8 cellular contexts compared by ENCODE assay signal in genomic region chr9:107637421-107638420, GRCh38.
DNase-seq lines count a peak whose midpoint lies in the region; ATAC-seq, FAIRE-seq and TF ChIP-seq lines count a peak whose summit lies in the region.

No MANE protein-coding gene starts in this region.

- H3K9me3 ChIP-seq in aorta (ENCODE audit: control insufficient read depth, low read length): no peaks in the 10 kb centered on the region

- H3K27ac ChIP-seq in aorta (ENCODE audit: low read depth in 1 of 2, low read length in 2 of 2): peak overlapping the region; percentile 95 to 98

- TF ChIP-seq CTCF in natural killer cell (IDR thresholded peaks at IDR 0.05): no peak

- H3K36me3 Mint-ChIP-seq in activated T-helper 2 cell treated with anti-CD3 and anti-CD28 coated beads, Interferon-gamma antibody, Interleukin-2, Interleukin-4, amounts not matched to agents 10 μg/mL and 5 μg/mL and 100 μg/mL, durations not matched to agents 14 hours and 24 hours and 36 hours (ENCODE audit: low read depth): no peaks in the 10 kb centered on the region
- no peaks in the 10 kb centered on the region for H3K36me3 Mint-ChIP-seq in natural killer cell

- no peaks in the 10 kb centered on the region for H3K36me3 ChIP-seq in aorta (ENCODE audit: control insufficient read depth in 1 of 2, insufficient read depth in 2 of 2, low read length in 1 of 2)

- FAIRE-seq in HTR-8/SVneo (lab: Jason Lieb, UNC) (no peak), GM12891 (lab: Jason Lieb, UNC) (no peak)

- no peaks in the 10 kb centered on the region for H3K4me1 ChIP-seq in aorta (ENCODE audit: control insufficient read depth in 1 of 2, insufficient read depth in 2 of 2, low read length in 2 of 2)

- ATAC-seq in natural killer cell: peak in 1 of 3 donors; percentile 38
- ATAC-seq in aorta (ENCODE audit: low FRiP score): peak; percentile 95
- ATAC-seq in HG03135 (IDR thresholded peaks at IDR 0.05; ENCODE audit: unreplicated experiment): no peak

- H3K9me3 Mint-ChIP-seq in activated T-helper 2 cell treated with anti-CD3 and anti-CD28 coated beads, Interferon-gamma antibody, Interleukin-2, Interleukin-4, amounts not matched to agents 10 μg/mL and 5 μg/mL and 100 μg/mL, durations not matched to agents 14 hours and 24 hours and 36 hours: no peaks in the 10 kb centered on the region
- no peaks in the 10 kb centered on the region for H3K9me3 Mint-ChIP-seq in natural killer cell

- H3K27ac Mint-ChIP-seq in activated T-helper 2 cell treated with anti-CD3 and anti-CD28 coated beads, Interferon-gamma antibody, Interleukin-2, Interleukin-4, amounts not matched to agents 10 μg/mL and 5 μg/mL and 100 μg/mL, durations not matched to agents 14 hours and 24 hours and 36 hours: no peak overlapping the region
- no peak overlapping the region for H3K27ac Mint-ChIP-seq in natural killer cell

- peak overlapping the region; percentile 59 for H3K4me3 Mint-ChIP-seq in activated T-helper 2 cell treated with anti-CD3 and anti-CD28 coated beads, Interferon-gamma antibody, Interleukin-2, Interleukin-4, amounts not matched to agents 10 μg/mL and 5 μg/mL and 100 μg/mL, durations not matched to agents 14 hours and 24 hours and 36 hours (ENCODE audit: low read depth)
- peak overlapping the region; percentile 70 for H3K4me3 Mint-ChIP-seq in natural killer cell

- H3K27me3 ChIP-seq in aorta (ENCODE audit: control insufficient read depth in 1 of 2, insufficient read depth in 2 of 2, low read length in 1 of 2): no peaks in the 10 kb centered on the region

- intact Hi-C loops in activated T-helper 2 cell treated with anti-CD3 and anti-CD28 coated beads, Interferon-gamma antibody, Interleukin-2, Interleukin-4, amounts not matched to agents 10 μg/mL and 5 μg/mL and 100 μg/mL, durations not matched to agents 14 hours and 24 hours and 36 hours (cut with micrococcal nuclease): no loop called here
- intact Hi-C loops in natural killer cell (cut with micrococcal nuclease) (no loop called here), aorta (cut with DNase I) (loop anchor here (1.0 to 10.0 kb wide), 7 partner anchors 90 to 207 kb away; no protein-coding TSS in a partner anchor)

- TF ChIP-seq POLR2A in GM12891 (IDR thresholded peaks at IDR 0.05; ENCODE audit: low read depth, low read length): no peak

- peaks cover 6% of the 10 kb centered on the region for H3K4me1 Mint-ChIP-seq in activated T-helper 2 cell treated with anti-CD3 and anti-CD28 coated beads, Interferon-gamma antibody, Interleukin-2, Interleukin-4, amounts not matched to agents 10 μg/mL and 5 μg/mL and 100 μg/mL, durations not matched to agents 14 hours and 24 hours and 36 hours (ENCODE audit: low read depth)
- peaks cover 6 to 13% of the 10 kb centered on the region in 2 donors for H3K4me1 Mint-ChIP-seq in natural killer cell

- 1% methylated on average over 64 to 67 of the region's 67 CpGs for WGBS in aorta, 2 donors

- peak overlapping the region; percentile 6 to 47 for H3K4me3 ChIP-seq in aorta (ENCODE audit: low read length in 2 of 2)

- DNase-seq in DMS114 treated with DMSO at 0.1 percent for 48 hours (lab: John Stamatoyannopoulos, UW; ENCODE audit: unreplicated experiment) (peak; percentile 16), HTR-8/SVneo (ENCODE audit: insufficient read length, low spot score) (peak; percentile 51), globus pallidus (ENCODE audit: low spot score) (peak; percentile 90), natural killer cell (no peak), aorta (peak; percentile 95 to 96), GM12891 (ENCODE audit: insufficient read length, low spot score) (no peak)
- no peak for DNase-seq in activated T-helper 2 cell treated with anti-CD3 and anti-CD28 coated beads, Interferon-gamma antibody, Interleukin-2, Interleukin-4, amounts not matched to agents 10 μg/mL and 5 μg/mL and 100 μg/mL, durations not matched to agents 14 hours and 24 hours and 36 hours (ENCODE audit: low spot score)

- peaks cover 37% of the 10 kb centered on the region for H3K27me3 Mint-ChIP-seq in activated T-helper 2 cell treated with anti-CD3 and anti-CD28 coated beads, Interferon-gamma antibody, Interleukin-2, Interleukin-4, amounts not matched to agents 10 μg/mL and 5 μg/mL and 100 μg/mL, durations not matched to agents 14 hours and 24 hours and 36 hours (ENCODE audit: low read depth)
- peaks cover 33 to 43% of the 10 kb centered on the region in 2 donors for H3K27me3 Mint-ChIP-seq in natural killer cell (ENCODE audit: low read depth in 2 of 2)

TF ChIP-seq in GM12891, 5 proteins besides CTCF, POLR2A, EP300 and RAD21:
- no peak for TF ChIP-seq POU2F2 (IDR thresholded peaks at IDR 0.05; ENCODE audit: low read depth, low read length)

Comparison
In these comparisons a context has a peak if more than half of its experiments do, and no peak if none do; other contexts are left out.
1. DNase-seq: peak in DMS114 treated with DMSO at 0.1 percent for 48 hours (single experiment), HTR-8/SVneo (single experiment), globus pallidus (single experiment) and aorta (2 of 2); none in activated T-helper 2 cell treated with anti-CD3 and anti-CD28 coated beads, Interferon-gamma antibody, Interleukin-2, Interleukin-4, amounts not matched to agents 10 μg/mL and 5 μg/mL and 100 μg/mL, durations not matched to agents 14 hours and 24 hours and 36 hours (single experiment), natural killer cell (single experiment) and GM12891 (single experiment).
2. intact Hi-C loops: an anchor here in aorta (1.0 to 10.0 kb wide); none called in activated T-helper 2 cell treated with anti-CD3 and anti-CD28 coated beads, Interferon-gamma antibody, Interleukin-2, Interleukin-4, amounts not matched to agents 10 μg/mL and 5 μg/mL and 100 μg/mL, durations not matched to agents 14 hours and 24 hours and 36 hours and natural killer cell.